Comparison of ENCODE assay signal across 12 cellular contexts in the genomic region with DNA sequence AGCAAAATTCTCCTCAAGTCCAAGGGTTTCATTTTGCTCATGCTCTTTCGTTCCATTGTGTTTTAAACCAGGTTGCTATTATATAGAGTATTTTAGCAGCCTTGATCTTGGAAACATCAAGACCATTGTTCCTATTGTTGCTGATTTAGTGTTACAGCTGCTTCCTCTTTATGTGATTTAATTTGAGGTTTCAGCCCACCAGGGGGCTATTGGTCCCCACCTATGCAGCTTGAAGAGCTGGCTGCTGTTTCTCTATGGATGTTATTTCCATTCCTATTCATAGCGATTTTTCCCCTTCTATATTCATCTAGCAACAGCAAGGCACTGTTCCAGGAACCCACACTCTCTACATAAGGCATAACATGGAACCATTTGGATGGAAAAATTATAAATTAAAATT.
DNase-seq lines count a peak whose midpoint lies in the region; ATAC-seq and TF ChIP-seq lines count a peak whose summit lies in the region.
"Had no signal": no experiment of that assay in that cellular context is flagged by ENCODE, and none has a peak within 500 bp of the region (broad histone marks: within the 10 kb centered on the region; RNA-seq: fewer than 3 reads in every experiment).

No MANE protein-coding gene starts in this region.

- intact Hi-C loops in vagina (cut with DNase I): no loop called here

- no peak overlapping the region for H3K4me3 ChIP-seq in RWPE2 (ENCODE audit: severe bottlenecking)
- H3K4me3 ChIP-seq in vagina: no peak overlapping the region
- H3K4me3 ChIP-seq: MG63 had no signal

- no peaks in the 10 kb centered on the region for H3K27me3 ChIP-seq in RWPE2 (ENCODE audit: insufficient read depth, poor library complexity, severe bottlenecking)
- no peaks in the 10 kb centered on the region for H3K27me3 ChIP-seq in vagina
- H3K27me3 ChIP-seq: MG63 had no signal

- no peak for TF ChIP-seq POLR2A in vagina (IDR thresholded peaks at IDR 0.05)

- no peaks in the 10 kb centered on the region for H3K36me3 ChIP-seq in RWPE2 (ENCODE audit: low read depth)
- no peaks in the 10 kb centered on the region for H3K36me3 ChIP-seq in vagina
- H3K36me3 ChIP-seq: MG63 had no signal

- ATAC-seq in RWPE2 (ENCODE audit: low read depth) (no peak), HG02973 (IDR thresholded peaks at IDR 0.05; ENCODE audit: unreplicated experiment) (no peak)
- ATAC-seq: natural killer cell had no signal

- H3K9me3 ChIP-seq in RWPE2 (ENCODE audit: severe bottlenecking): no peaks in the 10 kb centered on the region
- H3K9me3 ChIP-seq in vagina: no peaks in the 10 kb centered on the region
- H3K9me3 ChIP-seq: MG63 had no signal

- H3K4me1 ChIP-seq in RWPE2 (ENCODE audit: insufficient read depth, poor library complexity, severe bottlenecking): peaks cover 10% of the 10 kb centered on the region
- H3K4me1 ChIP-seq in vagina: no peaks in the 10 kb centered on the region

- peak; percentile 10 for TF ChIP-seq CTCF in RWPE2 (IDR thresholded peaks at IDR 0.05; ENCODE audit: poor library complexity, severe bottlenecking)
- TF ChIP-seq CTCF in vagina (IDR thresholded peaks at IDR 0.05): no peak

- peak overlapping the region; percentile 23 for H3K27ac ChIP-seq in RWPE2 (ENCODE audit: poor library complexity, severe bottlenecking)
- no peak overlapping the region for H3K27ac ChIP-seq in vagina
- H3K27ac ChIP-seq: VCaP had no signal

- DNase-seq in ELF-1 (ENCODE audit: low read depth, low spot score): peak; percentile 9
- peak; percentile 68 for DNase-seq in NCI-H1092 (lab: John Stamatoyannopoulos, UW)
- no peak for DNase-seq in RWPE2 (ENCODE audit: low spot score)
- DNase-seq in lung microvascular endothelial cell (ENCODE audit: low read depth in 2 of 2): peak; percentile 68 to 96
- no peak for DNase-seq in stimulated activated CD4-positive, alpha-beta T cell treated with anti-CD3 and anti-CD28 coated beads, Interleukin-4, amount 100 ng/mL, for 1 hour
- DNase-seq in vagina (ENCODE audit: extremely low spot score in 2 of 2): no peak
- no peak for DNase-seq in kidney tubule cell (ENCODE audit: low spot score)
- DNase-seq: natural killer cell, RPMI8226 had no signal

Comparison
In these comparisons a context has a peak if more than half of its experiments do, and no peak if none do; other contexts are left out.
1. DNase-seq: peak in ELF-1 (single experiment), NCI-H1092 (single experiment) and lung microvascular endothelial cell (2 of 2); none in RWPE2 (single experiment), stimulated activated CD4-positive, alpha-beta T cell treated with anti-CD3 and anti-CD28 coated beads, Interleukin-4, amount 100 ng/mL, for 1 hour (single experiment), vagina (0 of 2) and kidney tubule cell (single experiment).